27 cellular contexts compared by ENCODE assay signal in genomic region chr10:34223658-34224057, GRCh38.
A peak's percentile ranks its signal among the peaks of the same experiment; 100 is the strongest.
DNase-seq lines count a peak whose midpoint lies in the region; ATAC-seq, FAIRE-seq and TF ChIP-seq lines count a peak whose summit lies in the region.
"Had no signal": no experiment of that assay in that cellular context is flagged by ENCODE, and none has a peak within 500 bp of the region (broad histone marks: within the 10 kb centered on the region; RNA-seq: fewer than 3 reads in every experiment).

No MANE protein-coding gene starts in this region.

- H3F3A ChIP-seq in neural progenitor cell (ENCODE audit: low read depth), result no peaks in the 10 kb centered on the region

- TF ChIP-seq RAD21 in HepG2 (CRISPR knock-in tag; IDR thresholded peaks at IDR 0.05) (no peak), GM12878 (IDR thresholded peaks at IDR 0.05; ENCODE audit: insufficient read depth, low read depth, low read length) (no peak)

- H3K9me3 Mint-ChIP-seq in neural progenitor cell, result peaks cover 7% of the 10 kb centered on the region
- H3K9me3 Mint-ChIP-seq: activated T-helper 1 cell treated with anti-CD3 and anti-CD28 coated beads, Interleukin-12 subunit alpha, Interleukin-12 subunit beta, Interleukin-2, Interleukin-4 antibody, amounts not matched to agents 30 ng/mL and 10 ng/mL and 1 ng/mL, durations not matched to agents 14 hours and 24 hours and 36 hours; central memory CD8-positive, alpha-beta T cell had no signal

- H3K4me2 ChIP-seq in HepG2 (ENCODE audit: low read depth, low read length), result no peak overlapping the region
- H3K4me2 ChIP-seq in GM12878 (ENCODE audit: control insufficient read depth, insufficient read depth), result no peak overlapping the region
- H3K4me2 ChIP-seq in neural progenitor cell, result no peak overlapping the region
- H3K4me2 ChIP-seq: SK-N-SH had no signal

- CTCF ChIA-PET in HepG2 (lab: Yijun Ruan, JAX; ENCODE audit: low intra/inter-chr PET ratio, low total read pairs) (no interaction called here), GM12878 (lab: Yijun Ruan, JAX) (interaction anchor here (0.7 to 3.4 kb wide), 19 partner anchors 9 to 1031 kb away, joined by 3 to 14 read pairs (median 6); no protein-coding TSS in a partner anchor)

- POLR2A ChIA-PET in HepG2 (lab: Yijun Ruan, JAX) (no interaction called here), GM12878 (lab: Charles Lee) (interaction anchor here (0.7 kb wide), 1 partner anchor 26 kb away, joined by 3 read pairs; no protein-coding TSS in a partner anchor)

- no peak overlapping the region for H2AFZ ChIP-seq in HepG2 (ENCODE audit: low read length)
- no peak overlapping the region for H2AFZ ChIP-seq in GM12878 (ENCODE audit: control insufficient read depth, low read depth, low read length)
- H2AFZ ChIP-seq in neural progenitor cell (replicated peaks), result no peak overlapping the region

- H3K9ac ChIP-seq in HepG2 (ENCODE audit: insufficient read depth, low read depth, low read length) (no peak overlapping the region), GM12878 (ENCODE audit: control insufficient read depth, insufficient read depth, low read length) (no peak overlapping the region), neural progenitor cell (no peak overlapping the region)
- H3K9ac ChIP-seq: SK-N-SH had no signal

- no peak for TF ChIP-seq POLR2A in HepG2 (IDR thresholded peaks at IDR 0.05; ENCODE audit: insufficient read depth in 1 of 2, low read depth in 2 of 2, low read length in 2 of 2)
- no peak for TF ChIP-seq POLR2A in right lobe of liver (IDR thresholded peaks at IDR 0.05)
- TF ChIP-seq POLR2A in GM12878 (IDR thresholded peaks at IDR 0.05; ENCODE audit: low read depth, low read length), result no peak
- TF ChIP-seq POLR2A in adrenal gland (IDR thresholded peaks at IDR 0.05), result no peak

- TF ChIP-seq CTCF in HepG2 (CRISPR knock-in tag; IDR thresholded peaks at IDR 0.05) (peak; percentile 23; the same call in 1 of the 2 replicates), right lobe of liver (IDR thresholded peaks at IDR 0.05) (no peak), GM12878 (IDR thresholded peaks at IDR 0.05 in 2 of 3, conservative IDR thresholded peaks at IDR 0.05 in 1 of 3; ENCODE audit: control insufficient read depth in 2 of 3, extremely low read depth in 1 of 3, insufficient read depth in 1 of 3, low read depth in 3 of 3, low read length in 3 of 3) (no peak; a peak in 1 of 6 replicates), neural progenitor cell (IDR thresholded peaks at IDR 0.05) (no peak), adrenal gland (IDR thresholded peaks at IDR 0.05) (no peak)

- H3K4me1 ChIP-seq in HepG2 (ENCODE audit: insufficient read depth, low read length), result peaks cover 46% of the 10 kb centered on the region
- H3K4me1 ChIP-seq in right lobe of liver, result no peaks in the 10 kb centered on the region
- H3K4me1 ChIP-seq in GM12878 (ENCODE audit: control insufficient read depth, insufficient read depth, low read length), result no peaks in the 10 kb centered on the region
- H3K4me1 ChIP-seq in neural progenitor cell, result peaks cover 21% of the 10 kb centered on the region
- H3K4me1 ChIP-seq in adrenal gland (replicated peaks in 1 of 2), result no peaks in the 10 kb centered on the region
- H3K4me1 ChIP-seq: heart right ventricle, upper lobe of left lung had no signal

- H3K79me2 ChIP-seq in HepG2 (ENCODE audit: insufficient read depth, low read length) (no peaks in the 10 kb centered on the region), GM12878 (ENCODE audit: control insufficient read depth, insufficient read depth, low read length) (no peaks in the 10 kb centered on the region), neural progenitor cell (ENCODE audit: low read depth) (no peaks in the 10 kb centered on the region)

- peaks cover 2% of the 10 kb centered on the region for H3K27me3 Mint-ChIP-seq in neural progenitor cell (ENCODE audit: insufficient read depth, low read depth)
- H3K27me3 Mint-ChIP-seq: CD4-positive, alpha-beta T cell; central memory CD8-positive, alpha-beta T cell; naive B cell had no signal

- H3K4me3 Mint-ChIP-seq in neural progenitor cell, result no peak overlapping the region
- H3K4me3 Mint-ChIP-seq: activated T-helper 1 cell treated with anti-CD3 and anti-CD28 coated beads, Interleukin-12 subunit alpha, Interleukin-12 subunit beta, Interleukin-2, Interleukin-4 antibody, amounts not matched to agents 30 ng/mL and 10 ng/mL and 1 ng/mL, durations not matched to agents 14 hours and 24 hours and 36 hours; CD4-positive, alpha-beta T cell; central memory CD8-positive, alpha-beta T cell; H9; T-helper 17 cell had no signal

- in situ Hi-C loops in HepG2 (cut with HindIII; ENCODE audit: extremely low pct_ligation_motif_present, low pct_unique_long_range_greater_than_20kb), result no loop called here
- in situ Hi-C loops in GM12878 (cut with MboI), result no loop called here

- H4K20me1 ChIP-seq in HepG2 (ENCODE audit: insufficient read depth, low read length), result no peaks in the 10 kb centered on the region
- H4K20me1 ChIP-seq in GM12878 (ENCODE audit: control insufficient read depth, insufficient read depth), result no peaks in the 10 kb centered on the region
- no peaks in the 10 kb centered on the region for H4K20me1 ChIP-seq in neural progenitor cell (ENCODE audit: low read depth)

- no peak overlapping the region for H3K4me3 ChIP-seq in HepG2 (replicated peaks in 1 of 3; ENCODE audit: insufficient read depth in 1 of 3, low read depth in 2 of 3, low read length in 3 of 3)
- H3K4me3 ChIP-seq in right lobe of liver, result no peak overlapping the region
- no peak overlapping the region for H3K4me3 ChIP-seq in GM12878
- H3K4me3 ChIP-seq in neural progenitor cell, result no peak overlapping the region
- H3K4me3 ChIP-seq in adrenal gland, result no peak overlapping the region
- H3K4me3 ChIP-seq: heart right ventricle, skin epidermis, upper lobe of left lung had no signal

- DNase-seq in HepG2 (ENCODE audit: low spot score), result no peak
- no peak for DNase-seq in right lobe of liver
- DNase-seq in GM19239 (ENCODE audit: insufficient read length, low spot score), result no peak
- no peak for DNase-seq in GM12878 (ENCODE audit: low read depth, low spot score)
- DNase-seq in neural progenitor cell (ENCODE audit: low spot score), result no peak
- DNase-seq in adrenal gland, result no peak
- no peak for DNase-seq in NCI-H1048 (lab: John Stamatoyannopoulos, UW)
- DNase-seq in NOMO-1 treated with DMSO at 0.1 percent for 48 hours (lab: John Stamatoyannopoulos, UW; ENCODE audit: unreplicated experiment), result no peak
- DNase-seq: activated CD4-positive, alpha-beta T cell treated with anti-CD3 and anti-CD28 coated beads for 48 hours; activated naive CD4-positive, alpha-beta T cell treated with anti-CD3 and anti-CD28 coated beads, Interleukin-2, amount 50 U/mL, for 16 hours; aorta; CD4-positive, alpha-beta T cell; DMS 273 treated with DMSO at 0.1 percent for 48 hours; H9; heart right ventricle; left cardiac atrium; naive B cell; NCI-H510A; nucleus accumbens; SK-N-SH; stimulated activated CD4-positive, alpha-beta T cell treated with anti-CD3 and anti-CD28 coated beads, Interleukin-1b, Interleukin-23, amount 100 ng/mL, for 48 hours; T-helper 17 cell; upper lobe of left lung had no signal

- no peaks in the 10 kb centered on the region; a peak in 1 of 5 replicates for H3K36me3 ChIP-seq in HepG2 (replicated peaks in 1 of 2; ENCODE audit: control insufficient read depth in 1 of 2, insufficient read depth in 2 of 2, low read length in 2 of 2)
- H3K36me3 ChIP-seq in right lobe of liver, result no peaks in the 10 kb centered on the region
- H3K36me3 ChIP-seq in GM12878 (ENCODE audit: control insufficient read depth in 2 of 2, insufficient read depth in 2 of 2, low read length in 1 of 2), result no peaks in the 10 kb centered on the region
- no peaks in the 10 kb centered on the region for H3K36me3 ChIP-seq in neural progenitor cell
- no peaks in the 10 kb centered on the region for H3K36me3 ChIP-seq in adrenal gland (replicated peaks in 1 of 2)
- H3K36me3 ChIP-seq: upper lobe of left lung had no signal

- 92% methylated on average over 1 of the region's 1 CpG for WGBS in HepG2 (ENCODE audit: low lambda C conversion rate)
- 100% methylated on average over 1 of the region's 1 CpG for WGBS in right lobe of liver (ENCODE audit: insufficient coverage, low coverage, low lambda C conversion rate, missing lambda C conversion rate)
- WGBS in GM12878 (ENCODE audit: insufficient coverage, insufficient replicate concordance, low lambda C conversion rate, missing lambda C conversion rate), result 0% methylated on average over 1 of the region's 1 CpG
- 82 to 92% (median 86%) methylated on average over 1 of the region's 1 CpG for WGBS in adrenal gland, 4 donors

- TF ChIP-seq EP300 in HepG2 (IDR thresholded peaks at IDR 0.05; ENCODE audit: low read depth in 2 of 2, low read length in 2 of 2), result no peak
- no peak for TF ChIP-seq EP300 in HepG2 (CRISPR knock-in tag; IDR thresholded peaks at IDR 0.05; ENCODE audit: borderline replicate concordance)
- TF ChIP-seq EP300 in GM12878 (IDR thresholded peaks at IDR 0.05; ENCODE audit: borderline replicate concordance in 1 of 2, control insufficient read depth in 1 of 2, low read depth in 2 of 2, low read length in 2 of 2), result no peak

- peaks cover 28% of the 10 kb centered on the region for H3K4me1 Mint-ChIP-seq in neural progenitor cell
- H3K4me1 Mint-ChIP-seq: central memory CD8-positive, alpha-beta T cell; naive B cell had no signal

- no peak for ATAC-seq in HepG2
- no peak for ATAC-seq in right lobe of liver
- ATAC-seq in GM12878, result peak; percentile 53
- ATAC-seq: heart right ventricle, left cardiac atrium, T-helper 17 cell had no signal

- SMC1A ChIA-PET in GM12878 (lab: Charles Lee; ENCODE audit: uncharacterized antibody, unreplicated experiment), result interaction anchor here (0.7 to 6.5 kb wide), 22 partner anchors 10 to 893 kb away, joined by 3 to 38 read pairs (median 4); no protein-coding TSS in a partner anchor

- BruUV-seq in HepG2 (replicated peaks; lab: Mats Ljungman, UMichigan) (no TSS peak), GM12878 (replicated peaks; lab: Mats Ljungman, UMichigan) (no TSS peak)

- peaks cover 10% of the 10 kb centered on the region for H3K36me3 Mint-ChIP-seq in neural progenitor cell
- H3K36me3 Mint-ChIP-seq: naive B cell had no signal

- intact Hi-C loops in HepG2 (cut with micrococcal nuclease; ENCODE audit: unreplicated experiment), result no loop called here
- intact Hi-C loops in right lobe of liver (cut with DNase I), result no loop called here
- intact Hi-C loops in GM12878 (cut with micrococcal nuclease; ENCODE audit: unreplicated experiment), result loop anchor here (1.0 kb wide), 1 partner anchor 415 kb away; no protein-coding TSS in a partner anchor
- intact Hi-C loops in adrenal gland (cut with DNase I), result no loop called here

- H3K27ac Mint-ChIP-seq in neural progenitor cell, result peak overlapping the region; percentile 0
- H3K27ac Mint-ChIP-seq: activated T-helper 1 cell treated with anti-CD3 and anti-CD28 coated beads, Interleukin-12 subunit alpha, Interleukin-12 subunit beta, Interleukin-2, Interleukin-4 antibody, amounts not matched to agents 30 ng/mL and 10 ng/mL and 1 ng/mL, durations not matched to agents 14 hours and 24 hours and 36 hours; CD4-positive, alpha-beta T cell; naive B cell had no signal

- H3K27ac ChIP-seq in HepG2 (ENCODE audit: extremely low read length, insufficient read depth, low read length) (no peak overlapping the region), right lobe of liver (no peak overlapping the region), GM12878 (ENCODE audit: control insufficient read depth, insufficient read depth) (no peak overlapping the region), neural progenitor cell (no peak overlapping the region), adrenal gland (no peak overlapping the region)
- H3K27ac ChIP-seq: heart right ventricle, skin epidermis, upper lobe of left lung had no signal

- H3K9me3 ChIP-seq in HepG2 (ENCODE audit: low read length), result no peaks in the 10 kb centered on the region; the same call in 1 of the 2 replicates
- H3K9me3 ChIP-seq in right lobe of liver, result no peaks in the 10 kb centered on the region
- no peaks in the 10 kb centered on the region for H3K9me3 ChIP-seq in GM12878 (replicated peaks; ENCODE audit: control insufficient read depth, insufficient read depth, low read length)
- H3K9me3 ChIP-seq in neural progenitor cell (ENCODE audit: low read depth), result peaks cover 6% of the 10 kb centered on the region
- H3K9me3 ChIP-seq in adrenal gland (replicated peaks in 1 of 3), result no peaks in the 10 kb centered on the region
- H3K9me3 ChIP-seq: SK-N-SH, upper lobe of left lung had no signal

- RAD21 ChIA-PET in GM12878 (lab: Charles Lee; ENCODE audit: unreplicated experiment), result interaction anchor here (0.6 to 1.8 kb wide), 13 partner anchors 8 to 1030 kb away, joined by 3 to 5 read pairs (median 3); no protein-coding TSS in a partner anchor

- FAIRE-seq in HepG2 (lab: Jason Lieb, UNC) (no peak), GM19239 (lab: Jason Lieb, UNC) (peak; percentile 26), GM12878 (lab: Jason Lieb, UNC) (no peak)
- FAIRE-seq: G401.6 had no signal

- H3K27me3 ChIP-seq in HepG2 (ENCODE audit: control insufficient read depth in 1 of 2, insufficient read depth in 2 of 2, low read length in 2 of 2) (no peaks in the 10 kb centered on the region), right lobe of liver (no peaks in the 10 kb centered on the region), GM12878 (replicated peaks in 1 of 2; ENCODE audit: control insufficient read depth in 2 of 2, insufficient read depth in 2 of 2, low read length in 1 of 2) (no peaks in the 10 kb centered on the region; a peak in 1 of 4 replicates), neural progenitor cell (no peaks in the 10 kb centered on the region), adrenal gland (no peaks in the 10 kb centered on the region)
- H3K27me3 ChIP-seq: heart right ventricle, upper lobe of left lung had no signal

Comparison
In these comparisons a context has a peak if more than half of its experiments do, and no peak if none do; other contexts are left out.
1. Of the 75 proteins assayed by ChIP-seq in both HepG2 and GM12878: peak only in HepG2: CTCF; only in GM12878: none; in both: none; in neither: 74.